21 cellular contexts compared by ENCODE assay signal in genomic region chr12:27988594-27989233, GRCh38. TPM values are rescaled to one million over a fixed set of nuclear protein-coding genes. Genes with fewer than 3 reads are reported as not detected.
"Had no signal": no experiment of that assay in that cellular context is flagged by ENCODE, and none has a peak within 500 bp of the region (broad histone marks: within the 10 kb centered on the region; RNA-seq: fewer than 3 reads in every experiment).

No MANE protein-coding gene starts in this region.

- H3K27me3 ChIP-seq: colonic mucosa, gastrocnemius medialis, neural progenitor cell, ovary, right lobe of liver, stomach had no signal

- DNase-seq: colonic mucosa; dermis blood vessel endothelial cell; gastrocnemius medialis; islet precursor cell; left ventricle myocardium inferior; lower lobe of right lung; mesenchymal stem cell; midbrain; nucleus accumbens; ovary; right lobe of liver; stimulated activated CD4-positive, alpha-beta T cell treated with anti-CD3 and anti-CD28 coated beads, Interleukin-2, amount 100 ng/mL, for 24 hours; stimulated activated CD4-positive, alpha-beta T cell treated with anti-CD3 and anti-CD28 coated beads, Interleukin-4, amount 100 ng/mL, for 4 hours; stimulated activated naive B cell treated with anti-CD40 and anti-IgM and Interleukin-4, amounts not matched to agents 10 μg/mL and 1 μg/mL and 100 μg/mL, for 72 hours; stomach; substantia nigra; trophoblast cell had no signal

- H3K36me3 ChIP-seq: colonic mucosa, gastrocnemius medialis, left ventricle myocardium inferior, lower lobe of right lung, neural progenitor cell, ovary, prostate gland, right lobe of liver, stomach had no signal

- H3K4me3 Mint-ChIP-seq: natural killer cell treated with Interleukin-12 subunit alpha and Interleukin-12 subunit beta and Interleukin-15 and Interleukin-18, amount 100 ng/mL, for 72 hours; neural progenitor cell; stimulated activated naive B cell treated with anti-CD40 and anti-IgM and Interleukin-4, amounts not matched to agents 10 μg/mL and 1 μg/mL and 100 μg/mL, for 72 hours had no signal

- H3K9ac ChIP-seq: neural progenitor cell had no signal

- H3K27ac Mint-ChIP-seq: natural killer cell treated with Interleukin-12 subunit alpha and Interleukin-12 subunit beta and Interleukin-15 and Interleukin-18, amount 100 ng/mL, for 72 hours; neural progenitor cell; stimulated activated naive B cell treated with anti-CD40 and anti-IgM and Interleukin-4, amounts not matched to agents 10 μg/mL and 1 μg/mL and 100 μg/mL, for 72 hours had no signal

- H3K4me3 ChIP-seq: colonic mucosa, gastrocnemius medialis, left ventricle myocardium inferior, lower lobe of right lung, neural progenitor cell, ovary, prostate gland, right lobe of liver, stomach had no signal

- H3K36me3 Mint-ChIP-seq: natural killer cell treated with Interleukin-12 subunit alpha and Interleukin-12 subunit beta and Interleukin-15 and Interleukin-18, amount 100 ng/mL, for 72 hours; neural progenitor cell; stimulated activated naive B cell treated with anti-CD40 and anti-IgM and Interleukin-4, amounts not matched to agents 10 μg/mL and 1 μg/mL and 100 μg/mL, for 72 hours had no signal

- H3K9me3 ChIP-seq: colonic mucosa, ovary, prostate gland, stomach had no signal

- H3K4me1 Mint-ChIP-seq: neural progenitor cell; stimulated activated naive B cell treated with anti-CD40 and anti-IgM and Interleukin-4, amounts not matched to agents 10 μg/mL and 1 μg/mL and 100 μg/mL, for 72 hours had no signal

- H2AFZ ChIP-seq: neural progenitor cell had no signal

- H3K4me1 ChIP-seq: colonic mucosa, gastrocnemius medialis, lower lobe of right lung, neural progenitor cell, prostate gland, right lobe of liver, stomach had no signal

- H3K4me2 ChIP-seq: neural progenitor cell had no signal

- ATAC-seq: gastrocnemius medialis; lower lobe of right lung; natural killer cell treated with Interleukin-12 subunit alpha and Interleukin-12 subunit beta and Interleukin-15 and Interleukin-18, amount 100 ng/mL, for 72 hours; right lobe of liver; stimulated activated naive B cell treated with anti-CD40 and anti-IgM and Interleukin-4, amounts not matched to agents 10 μg/mL and 1 μg/mL and 100 μg/mL, for 72 hours had no signal

- H3K27ac ChIP-seq: colonic mucosa, gastrocnemius medialis, left ventricle myocardium inferior, lower lobe of right lung, neural progenitor cell, ovary, prostate gland, right lobe of liver, stomach had no signal

RNA-seq across cellular contexts. Expression of gene PTHLH, which starts 16.2 kb away (rescaled TPM):
- total RNA-seq: cerebellum; dermis blood vessel endothelial cell; natural killer cell treated with Interleukin-12 subunit alpha and Interleukin-12 subunit beta and Interleukin-15 and Interleukin-18, amount 100 ng/mL, for 72 hours; right lobe of liver had no signal
